In the genomic region with DNA sequence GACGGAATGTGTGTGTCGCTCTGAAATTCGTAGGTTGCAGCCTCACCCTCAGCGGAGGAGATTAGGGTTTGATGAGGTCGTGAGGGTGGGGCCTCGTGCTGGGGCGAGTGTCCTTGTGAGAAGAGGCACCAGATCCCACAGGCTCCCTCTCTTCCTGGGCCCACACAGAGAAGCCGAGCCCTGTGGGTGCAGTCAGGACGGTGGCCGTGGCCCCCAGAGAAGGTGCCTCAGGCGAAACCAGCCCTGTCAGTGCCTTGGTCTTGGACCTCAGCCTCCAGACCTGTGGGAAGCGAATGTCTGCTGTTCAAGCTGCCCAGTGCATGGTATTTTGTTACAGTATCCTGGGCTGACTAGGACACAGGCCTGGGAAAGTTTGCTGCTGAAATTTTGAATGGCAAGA, we compare ENCODE assay signal across 15 cellular contexts.
A peak's percentile ranks its signal among the peaks of the same experiment; 100 is the strongest.
DNase-seq lines count a peak whose midpoint lies in the region; ATAC-seq and TF ChIP-seq lines count a peak whose summit lies in the region.
"Had no signal": no experiment of that assay in that cellular context is flagged by ENCODE, and none has a peak within 500 bp of the region (broad histone marks: within the 10 kb centered on the region; RNA-seq: fewer than 3 reads in every experiment).

No MANE protein-coding gene starts in this region.

- no peaks in the 10 kb centered on the region for H3K9me3 Mint-ChIP-seq in activated CD4-positive, alpha-beta T cell treated with anti-CD3 and anti-CD28 coated beads, Interleukin-2, amount 10 ng/mL, durations not matched to agents 7 days and 5 days
- no peaks in the 10 kb centered on the region for H3K9me3 Mint-ChIP-seq in activated CD4-positive, alpha-beta T cell treated with anti-CD3 and anti-CD28 coated beads for 36 hours (ENCODE audit: low read depth)
- H3K9me3 Mint-ChIP-seq in central memory CD8-positive, alpha-beta T cell: no peaks in the 10 kb centered on the region
- peaks cover 32% of the 10 kb centered on the region for H3K9me3 Mint-ChIP-seq in neural progenitor cell
- H3K9me3 Mint-ChIP-seq: CD8-positive, alpha-beta memory T cell had no signal

- intact Hi-C loops in activated CD4-positive, alpha-beta T cell treated with anti-CD3 and anti-CD28 coated beads for 36 hours (cut with DNase I, micrococcal nuclease): no loop called here
- intact Hi-C loops in PC-9 (cut with micrococcal nuclease; ENCODE audit: unreplicated experiment): no loop called here
- intact Hi-C loops in testis (cut with DNase I; ENCODE audit: low total_unique reads): no loop called here

- H3K4me3 ChIP-seq in neural progenitor cell (no peak overlapping the region), PC-9 (no peak overlapping the region), testis (no peak overlapping the region)
- H3K4me3 ChIP-seq: BLaER1 had no signal

- H3K79me2 ChIP-seq in neural progenitor cell (ENCODE audit: low read depth) (no peaks in the 10 kb centered on the region), PC-9 (ENCODE audit: low read depth) (no peaks in the 10 kb centered on the region)

- H3K4me1 ChIP-seq in neural progenitor cell (peaks cover 5% of the 10 kb centered on the region), PC-9 (replicated peaks; ENCODE audit: insufficient read depth) (peaks cover 31% of the 10 kb centered on the region), testis (no peaks in the 10 kb centered on the region)
- H3K4me1 ChIP-seq: Caco-2 had no signal

- no peak overlapping the region for H2AFZ ChIP-seq in neural progenitor cell (replicated peaks)
- no peak overlapping the region for H2AFZ ChIP-seq in PC-9

- POLR2A ChIA-PET in activated CD4-positive, alpha-beta T cell treated with anti-CD3 and anti-CD28 coated beads, Interleukin-2, amount 10 ng/mL, durations not matched to agents 7 days and 5 days (lab: Charles Lee): no interaction called here
- POLR2A ChIA-PET in activated CD4-positive, alpha-beta T cell treated with anti-CD3 and anti-CD28 coated beads for 36 hours (lab: Charles Lee): no interaction called here
- POLR2A ChIA-PET in PC-9 (lab: Charles Lee; ENCODE audit: unreplicated experiment): no interaction called here

- no peak overlapping the region for H3K4me3 Mint-ChIP-seq in activated CD4-positive, alpha-beta T cell treated with anti-CD3 and anti-CD28 coated beads, Interleukin-2, amount 10 ng/mL, durations not matched to agents 7 days and 5 days
- no peak overlapping the region for H3K4me3 Mint-ChIP-seq in activated CD4-positive, alpha-beta T cell treated with anti-CD3 and anti-CD28 coated beads for 36 hours
- no peak overlapping the region for H3K4me3 Mint-ChIP-seq in central memory CD8-positive, alpha-beta T cell
- peak overlapping the region; percentile 9 for H3K4me3 Mint-ChIP-seq in neural progenitor cell
- H3K4me3 Mint-ChIP-seq: CD8-positive, alpha-beta memory T cell; HFFc6 had no signal

- H3K27ac Mint-ChIP-seq in activated CD4-positive, alpha-beta T cell treated with anti-CD3 and anti-CD28 coated beads, Interleukin-2, amount 10 ng/mL, durations not matched to agents 7 days and 5 days: peak overlapping the region; percentile 9
- no peak overlapping the region for H3K27ac Mint-ChIP-seq in activated CD4-positive, alpha-beta T cell treated with anti-CD3 and anti-CD28 coated beads for 36 hours
- peak overlapping the region; percentile 65 for H3K27ac Mint-ChIP-seq in central memory CD8-positive, alpha-beta T cell (ENCODE audit: low read depth)
- peak overlapping the region; percentile 91 for H3K27ac Mint-ChIP-seq in neural progenitor cell
- H3K27ac Mint-ChIP-seq: HFFc6 had no signal

- H3K36me3 Mint-ChIP-seq in activated CD4-positive, alpha-beta T cell treated with anti-CD3 and anti-CD28 coated beads, Interleukin-2, amount 10 ng/mL, durations not matched to agents 7 days and 5 days (ENCODE audit: low read depth): peaks cover 2% of the 10 kb centered on the region
- no peaks in the 10 kb centered on the region for H3K36me3 Mint-ChIP-seq in activated CD4-positive, alpha-beta T cell treated with anti-CD3 and anti-CD28 coated beads for 36 hours (ENCODE audit: low read depth)
- peaks cover 9% of the 10 kb centered on the region for H3K36me3 Mint-ChIP-seq in central memory CD8-positive, alpha-beta T cell (ENCODE audit: insufficient read depth)
- no peaks in the 10 kb centered on the region for H3K36me3 Mint-ChIP-seq in neural progenitor cell
- H3K36me3 Mint-ChIP-seq: CD8-positive, alpha-beta memory T cell had no signal

- no peak overlapping the region for H3K9ac ChIP-seq in neural progenitor cell
- H3K9ac ChIP-seq: BLaER1 had no signal

- H3K9me3 ChIP-seq in neural progenitor cell (ENCODE audit: low read depth): no peaks in the 10 kb centered on the region
- H3K9me3 ChIP-seq in PC-9 (ENCODE audit: insufficient read depth, low read depth): no peaks in the 10 kb centered on the region
- no peaks in the 10 kb centered on the region for H3K9me3 ChIP-seq in testis
- H3K9me3 ChIP-seq: BLaER1, Caco-2 had no signal

- H3K4me1 Mint-ChIP-seq in activated CD4-positive, alpha-beta T cell treated with anti-CD3 and anti-CD28 coated beads, Interleukin-2, amount 10 ng/mL, durations not matched to agents 7 days and 5 days: peaks cover 27% of the 10 kb centered on the region
- H3K4me1 Mint-ChIP-seq in activated CD4-positive, alpha-beta T cell treated with anti-CD3 and anti-CD28 coated beads for 36 hours: peaks cover 16% of the 10 kb centered on the region
- H3K4me1 Mint-ChIP-seq in central memory CD8-positive, alpha-beta T cell: peaks cover 19% of the 10 kb centered on the region
- peaks cover 51% of the 10 kb centered on the region for H3K4me1 Mint-ChIP-seq in neural progenitor cell

- no peaks in the 10 kb centered on the region for H3K36me3 ChIP-seq in neural progenitor cell
- H3K36me3 ChIP-seq in PC-9 (ENCODE audit: low read depth): no peaks in the 10 kb centered on the region
- no peaks in the 10 kb centered on the region for H3K36me3 ChIP-seq in testis (ENCODE audit: low read depth, missing control alignments)
- H3K36me3 ChIP-seq: BLaER1 had no signal

- H4K20me1 ChIP-seq in neural progenitor cell (ENCODE audit: low read depth) (no peaks in the 10 kb centered on the region), PC-9 (ENCODE audit: insufficient read depth) (no peaks in the 10 kb centered on the region)
- H4K20me1 ChIP-seq: BLaER1 had no signal

- H3K27ac ChIP-seq in neural progenitor cell (no peak overlapping the region), PC-9 (no peak overlapping the region), testis (no peak overlapping the region)
- H3K27ac ChIP-seq: BLaER1 had no signal

- BruUV-seq in PC-9 (replicated peaks; lab: Mats Ljungman, UMichigan): no TSS peak

- H3K4me2 ChIP-seq in neural progenitor cell (no peak overlapping the region), PC-9 (no peak overlapping the region)

- H3K27me3 Mint-ChIP-seq in activated CD4-positive, alpha-beta T cell treated with anti-CD3 and anti-CD28 coated beads, Interleukin-2, amount 10 ng/mL, durations not matched to agents 7 days and 5 days: no peaks in the 10 kb centered on the region
- H3K27me3 Mint-ChIP-seq in activated CD4-positive, alpha-beta T cell treated with anti-CD3 and anti-CD28 coated beads for 36 hours: peaks cover 2% of the 10 kb centered on the region
- no peaks in the 10 kb centered on the region for H3K27me3 Mint-ChIP-seq in central memory CD8-positive, alpha-beta T cell
- H3K27me3 Mint-ChIP-seq in neural progenitor cell (ENCODE audit: insufficient read depth, low read depth): peaks cover 11% of the 10 kb centered on the region

- no peak for DNase-seq in activated CD4-positive, alpha-beta T cell treated with anti-CD3 and anti-CD28 coated beads, Interleukin-2, amount 10 ng/mL, durations not matched to agents 7 days and 5 days
- DNase-seq in activated CD4-positive, alpha-beta T cell treated with anti-CD3 and anti-CD28 coated beads for 36 hours: no peak
- no peak for DNase-seq in central memory CD8-positive, alpha-beta T cell (ENCODE audit: low spot score in 2 of 2)
- no peak for DNase-seq in neural progenitor cell (ENCODE audit: low spot score)
- no peak for DNase-seq in PC-9
- no peak for DNase-seq in retina
- DNase-seq in testis: no peak
- DNase-seq: 8988T; AML-193; Caco-2; CD8-positive, alpha-beta memory T cell; GF-D8; HCEC 1CT; HFFc6 had no signal

- ATAC-seq in activated CD4-positive, alpha-beta T cell treated with anti-CD3 and anti-CD28 coated beads for 36 hours: no peak
- no peak for ATAC-seq in central memory CD8-positive, alpha-beta T cell (replicated peaks; ENCODE audit: extremely low read depth, poor library complexity, severe bottlenecking)

- no peaks in the 10 kb centered on the region for H3K27me3 ChIP-seq in neural progenitor cell
- H3K27me3 ChIP-seq in PC-9 (ENCODE audit: insufficient read depth, low read depth): no peaks in the 10 kb centered on the region
- no peaks in the 10 kb centered on the region for H3K27me3 ChIP-seq in testis
- H3K27me3 ChIP-seq: BLaER1 had no signal

- WGBS in testis, 2 donors: 83 to 87% methylated on average over 8 to 12 of the region's 12 CpGs

- H3F3A ChIP-seq in neural progenitor cell (ENCODE audit: low read depth): no peaks in the 10 kb centered on the region
- H3F3A ChIP-seq in PC-9 (ENCODE audit: insufficient read depth, low read depth): peaks cover 14% of the 10 kb centered on the region; the same call in 1 of the 2 replicates

- no peak for TF ChIP-seq POLR2A in testis (IDR thresholded peaks at IDR 0.05)

- H3K9me2 ChIP-seq in PC-9 (ENCODE audit: insufficient read depth): no peaks in the 10 kb centered on the region

- CTCF ChIA-PET in activated CD4-positive, alpha-beta T cell treated with anti-CD3 and anti-CD28 coated beads, Interleukin-2, amount 10 ng/mL, durations not matched to agents 7 days and 5 days (lab: Charles Lee): no interaction called here
- CTCF ChIA-PET in activated CD4-positive, alpha-beta T cell treated with anti-CD3 and anti-CD28 coated beads for 36 hours (lab: Charles Lee): no interaction called here
- CTCF ChIA-PET in PC-9 (lab: Charles Lee): no interaction called here

- TF ChIP-seq CTCF in neural progenitor cell (IDR thresholded peaks at IDR 0.05): no peak
- TF ChIP-seq CTCF in PC-9 (conservative IDR thresholded peaks at IDR 0.05): no peak
- no peak for TF ChIP-seq CTCF in testis (IDR thresholded peaks at IDR 0.05)
